13 cellular contexts compared by ENCODE assay signal in genomic region chr7:94423865-94424264, GRCh38. TPM values are rescaled to one million over a fixed set of nuclear protein-coding genes. Genes with fewer than 3 reads are reported as not detected.
DNase-seq lines count a peak whose midpoint lies in the region; ATAC-seq and TF ChIP-seq lines count a peak whose summit lies in the region.
"Had no signal": no experiment of that assay in that cellular context is flagged by ENCODE, and none has a peak within 500 bp of the region (broad histone marks: within the 10 kb centered on the region; RNA-seq: fewer than 3 reads in every experiment).

No MANE protein-coding gene starts in this region.

- TF ChIP-seq CTCF in RWPE1 (conservative IDR thresholded peaks at IDR 0.05; ENCODE audit: low read depth) (no peak), esophagus muscularis mucosa (IDR thresholded peaks at IDR 0.05) (no peak), neural cell (IDR thresholded peaks at IDR 0.05; ENCODE audit: poor library complexity, severe bottlenecking) (no peak)

- H4K20me1 ChIP-seq in neural cell (ENCODE audit: insufficient read depth) = no peaks in the 10 kb centered on the region

- CTCF ChIA-PET in RWPE1 (lab: Yijun Ruan, JAX) = no interaction called here

- peak overlapping the region; percentile 45 for H3K9ac ChIP-seq in neural cell (ENCODE audit: low read length)

- H3K9me3 ChIP-seq in esophagus muscularis mucosa (no peaks in the 10 kb centered on the region), neural cell (ENCODE audit: low read length) (no peaks in the 10 kb centered on the region)
- H3K9me3 ChIP-seq: left lung, MG63 had no signal

- H3K4me1 ChIP-seq in esophagus muscularis mucosa = peaks cover 0 to 37% (median 20%) of the 10 kb centered on the region in 4 donors
- H3K4me1 ChIP-seq: left lung had no signal

- TF ChIP-seq RAD21 in neural cell (conservative IDR thresholded peaks at IDR 0.05) = no peak

- no peak overlapping the region for H2AFZ ChIP-seq in neural cell (ENCODE audit: low read depth, low read length)

- peaks cover 9% of the 10 kb centered on the region for H3F3A ChIP-seq in neural cell (ENCODE audit: insufficient read depth, low read length, poor library complexity, severe bottlenecking)

- intact Hi-C loops in esophagus muscularis mucosa (cut with DNase I) = no loop called here

- no peak for TF ChIP-seq POLR2A in esophagus muscularis mucosa (IDR thresholded peaks at IDR 0.05; ENCODE audit: low read depth)

- H3K27ac ChIP-seq in RWPE1 = no peak overlapping the region
- peak overlapping the region; percentile 58 to 80 (median 76) for H3K27ac ChIP-seq in esophagus muscularis mucosa (replicated peaks in 1 of 4)
- H3K27ac ChIP-seq in neural cell (ENCODE audit: low read length) = peak overlapping the region; percentile 98

- POLR2A ChIA-PET in RWPE1 (lab: Yijun Ruan, JAX; ENCODE audit: low non-redundant PET) = no interaction called here

- H3K36me3 ChIP-seq in esophagus muscularis mucosa (peaks cover 69 to 100% (median 96%) of the 10 kb centered on the region in 4 donors), neural cell (ENCODE audit: insufficient read depth, low read length) (no peaks in the 10 kb centered on the region)

- TF ChIP-seq EP300 in esophagus muscularis mucosa (IDR thresholded peaks at IDR 0.05) = no peak
- TF ChIP-seq EP300 in neural cell (conservative IDR thresholded peaks at IDR 0.05; ENCODE audit: poor library complexity, severe bottlenecking) = no peak

- peak; percentile 59 for DNase-seq in AG08395 (ENCODE audit: low spot score)
- DNase-seq in RWPE1 (ENCODE audit: low spot score) = peak; percentile 27
- no peak for DNase-seq in esophagus muscularis mucosa (ENCODE audit: extremely low spot score)
- no peak for DNase-seq in NCI-H2196 treated with DMSO at 0.1 percent for 48 hours (lab: John Stamatoyannopoulos, UW; ENCODE audit: unreplicated experiment)
- no peak for DNase-seq in activated CD8-positive, alpha-beta memory T cell treated with anti-CD3 and anti-CD28 coated beads, Interleukin-2, amount 50 U/mL, for 4 hours
- DNase-seq in DMS53 (lab: John Stamatoyannopoulos, UW) = no peak
- DNase-seq: activated naive CD8-positive, alpha-beta T cell treated with anti-CD3 and anti-CD28 coated beads for 36 hours; head of caudate nucleus; left lung; MG63 had no signal

- WGBS in esophagus muscularis mucosa = 21% methylated on average over 1 of the region's 1 CpG

- H3K4me3 ChIP-seq in esophagus muscularis mucosa (no peak overlapping the region), neural cell (ENCODE audit: low read length) (peak overlapping the region; percentile 37)
- H3K4me3 ChIP-seq: left lung, MG63 had no signal

- no peaks in the 10 kb centered on the region for H3K79me2 ChIP-seq in neural cell (replicated peaks; ENCODE audit: insufficient read depth, low read length)

- ATAC-seq in HG03457 (IDR thresholded peaks at IDR 0.05; ENCODE audit: unreplicated experiment) = no peak
- ATAC-seq: left lung, WTC11 had no signal

- H3K9me2 ChIP-seq in neural cell (ENCODE audit: insufficient read depth, low read length) = no peaks in the 10 kb centered on the region

- no peaks in the 10 kb centered on the region for H3K27me3 ChIP-seq in esophagus muscularis mucosa
- H3K27me3 ChIP-seq in neural cell (ENCODE audit: insufficient read depth, low read depth, low read length) = no peaks in the 10 kb centered on the region
- H3K27me3 ChIP-seq: left lung, MG63 had no signal

- no peak overlapping the region for H3K4me2 ChIP-seq in neural cell (ENCODE audit: low read length)

TF ChIP-seq in neural cell, 6 proteins besides CTCF, POLR2A, EP300 and RAD21:
- no peak for TF ChIP-seq TAF1 (IDR thresholded peaks at IDR 0.05; ENCODE audit: low read depth)
- no peak for TF ChIP-seq POLR2AphosphoS5 (IDR thresholded peaks at IDR 0.05)
- no peak for TF ChIP-seq MXI1 (conservative IDR thresholded peaks at IDR 0.05; ENCODE audit: poor library complexity, severe bottlenecking)
- TF ChIP-seq EZH2 (IDR thresholded peaks at IDR 0.05; ENCODE audit: borderline replicate concordance, insufficient read depth, low read length, poor library complexity, severe bottlenecking) = no peak
TF ChIP-seq in neural cell: peak in this region for 0.

RNA-seq across cellular contexts. Expression of gene COL1A2, which starts 29.2 kb away (rescaled TPM):
- total RNA-seq in esophagus muscularis mucosa = 100 to 1,000 TPM; 227 to 697 (median 347) TPM
- 2.3 and 2.5 TPM in 2 replicates for polyA plus RNA-seq in neural cell
- polyA minus RNA-seq in neural cell = 3.4 and 4.1 TPM in 2 replicates

Comparison
In these comparisons a context has a peak if more than half of its experiments do, and no peak if none do; other contexts are left out.
1. DNase-seq: peak in AG08395 (single experiment) and RWPE1 (single experiment); none in esophagus muscularis mucosa (single experiment), NCI-H2196 treated with DMSO at 0.1 percent for 48 hours (single experiment), activated CD8-positive, alpha-beta memory T cell treated with anti-CD3 and anti-CD28 coated beads, Interleukin-2, amount 50 U/mL, for 4 hours (single experiment) and DMS53 (single experiment).